15 cellular contexts compared by ENCODE assay signal in genomic region chr17:7304179-7304578, GRCh38. TPM values are rescaled to one million over a fixed set of nuclear protein-coding genes. Genes with fewer than 3 reads are reported as not detected.
A peak's percentile ranks its signal among the peaks of the same experiment; 100 is the strongest.
DNase-seq lines count a peak whose midpoint lies in the region; ATAC-seq and TF ChIP-seq lines count a peak whose summit lies in the region.
"Had no signal": no experiment of that assay in that cellular context is flagged by ENCODE, and none has a peak within 500 bp of the region (broad histone marks: within the 10 kb centered on the region; RNA-seq: fewer than 3 reads in every experiment).

No MANE protein-coding gene starts in this region.

- no peaks in the 10 kb centered on the region for H3K9me3 ChIP-seq in SK-N-SH

- H3K27me3 ChIP-seq in SK-N-SH (ENCODE audit: insufficient read depth), result no peaks in the 10 kb centered on the region

- peak overlapping the region; percentile 62 for H3K27ac Mint-ChIP-seq in activated naive CD4-positive, alpha-beta T cell treated with anti-CD3 and anti-CD28 coated beads, Interleukin-2, amount 50 U/mL, for 24 hours
- H3K27ac Mint-ChIP-seq in endothelial cell (ENCODE audit: unreplicated experiment), result peak overlapping the region; percentile 75

- no peaks in the 10 kb centered on the region for H3K9me2 ChIP-seq in SK-N-SH

- TF ChIP-seq CTCF in SK-N-SH (IDR thresholded peaks at IDR 0.05) (no peak), endothelial cell (IDR thresholded peaks at IDR 0.05; ENCODE audit: unreplicated experiment) (no peak)

- H3K9me3 Mint-ChIP-seq in activated naive CD4-positive, alpha-beta T cell treated with anti-CD3 and anti-CD28 coated beads, Interleukin-2, amount 50 U/mL, for 24 hours, result no peaks in the 10 kb centered on the region
- no peaks in the 10 kb centered on the region for H3K9me3 Mint-ChIP-seq in endothelial cell (ENCODE audit: unreplicated experiment)
- H3K9me3 Mint-ChIP-seq: CD4-positive, alpha-beta memory T cell had no signal

- POLR2A ChIA-PET in SK-N-SH (lab: Yijun Ruan, JAX), result no interaction called here

- H3K4me1 Mint-ChIP-seq in activated naive CD4-positive, alpha-beta T cell treated with anti-CD3 and anti-CD28 coated beads, Interleukin-2, amount 50 U/mL, for 24 hours, result peaks cover 2% of the 10 kb centered on the region
- H3K4me1 Mint-ChIP-seq in endothelial cell (ENCODE audit: unreplicated experiment), result peaks cover 18% of the 10 kb centered on the region

- peaks cover 1 to 2% of the 10 kb centered on the region in 2 experiments; a peak in 3 of 4 replicates for H3K4me1 ChIP-seq in SK-N-SH (ENCODE audit: control insufficient read depth in 1 of 2, insufficient read depth in 2 of 2, low read depth in 1 of 2, low read length in 1 of 2)

- TF ChIP-seq EP300 in SK-N-SH (IDR thresholded peaks at IDR 0.05; ENCODE audit: borderline replicate concordance in 1 of 2, low read depth in 1 of 2, low read length in 1 of 2), result no peak

- TF ChIP-seq RAD21 in SK-N-SH (IDR thresholded peaks at IDR 0.05; ENCODE audit: low read length), result no peak

- peaks cover 17% of the 10 kb centered on the region for H3F3A ChIP-seq in SK-N-SH (replicated peaks; ENCODE audit: insufficient read depth)

- ATAC-seq in SK-N-SH treated with all-trans-retinoic acid at 6 μM for 48 hours (no peak), HG03571 (IDR thresholded peaks at IDR 0.05; ENCODE audit: unreplicated experiment) (no peak)
- ATAC-seq: HCT116 had no signal

- H3K79me2 ChIP-seq in SK-N-SH (ENCODE audit: insufficient read depth), result peaks cover 17% of the 10 kb centered on the region

- peaks cover 6% of the 10 kb centered on the region for H3K36me3 Mint-ChIP-seq in activated naive CD4-positive, alpha-beta T cell treated with anti-CD3 and anti-CD28 coated beads, Interleukin-2, amount 50 U/mL, for 24 hours
- peaks cover 6% of the 10 kb centered on the region for H3K36me3 Mint-ChIP-seq in endothelial cell (ENCODE audit: low read depth, unreplicated experiment)

- 88% methylated on average over 7 of the region's 7 CpGs for WGBS in SK-N-SH (ENCODE audit: low lambda C conversion rate)

- H3K4me3 Mint-ChIP-seq in activated naive CD4-positive, alpha-beta T cell treated with anti-CD3 and anti-CD28 coated beads, Interleukin-2, amount 50 U/mL, for 24 hours, result no peak overlapping the region
- no peak overlapping the region for H3K4me3 Mint-ChIP-seq in endothelial cell (ENCODE audit: unreplicated experiment)

- no peak overlapping the region for H3K4me3 ChIP-seq in SK-N-SH (ENCODE audit: low read depth in 2 of 2, low read length in 1 of 2)
- H3K4me3 ChIP-seq: GM23248 had no signal

- DNase-seq in SK-N-SH (no peak), endothelial cell (ENCODE audit: low spot score) (no peak), superior temporal gyrus (ENCODE audit: extremely low spot score) (no peak), NCI-H82 (lab: John Stamatoyannopoulos, UW) (no peak)
- no peak for DNase-seq in activated naive CD4-positive, alpha-beta T cell (lab: John Stamatoyannopoulos, UW)
- DNase-seq: CD4-positive, alpha-beta memory T cell; DMS79 treated with DMSO at 0.1 percent for 48 hours; EL; GM23248 had no signal

- H3K27ac ChIP-seq in SK-N-SH (ENCODE audit: low read depth in 2 of 2, low read length in 1 of 2), result no peak overlapping the region
- H3K27ac ChIP-seq: 22Rv1, C4-2B, GM23248 had no signal

- H3K9ac ChIP-seq in SK-N-SH, result no peak overlapping the region
- H3K9ac ChIP-seq: GM23248 had no signal

- CTCF ChIA-PET in SK-N-SH (lab: Yijun Ruan, JAX), result interaction anchor here (1.1 to 3.6 kb wide), 2 partner anchors 23 to 259 kb away, joined by 3 to 14 read pairs; partner anchors contain the start of gene SLC2A4

- peaks cover 9% of the 10 kb centered on the region for H4K20me1 ChIP-seq in SK-N-SH (ENCODE audit: insufficient read depth)

- H2AFZ ChIP-seq in SK-N-SH (ENCODE audit: low read depth), result no peak overlapping the region
- H2AFZ ChIP-seq: GM23248 had no signal

- H3K27me3 Mint-ChIP-seq in activated naive CD4-positive, alpha-beta T cell treated with anti-CD3 and anti-CD28 coated beads, Interleukin-2, amount 50 U/mL, for 24 hours, result no peaks in the 10 kb centered on the region
- H3K27me3 Mint-ChIP-seq in endothelial cell (ENCODE audit: unreplicated experiment), result peaks cover 15% of the 10 kb centered on the region

- H3K4me2 ChIP-seq in SK-N-SH, result no peak overlapping the region

- H3K36me3 ChIP-seq in SK-N-SH (replicated peaks in 1 of 2; ENCODE audit: control insufficient read depth in 1 of 2, insufficient read depth in 2 of 2, low read length in 1 of 2), result peaks cover 0 to 1% of the 10 kb centered on the region in 2 experiments

TF ChIP-seq in SK-N-SH treated with all-trans-retinoic acid at 6 μM for 48 hours, 23 proteins besides CTCF, POLR2A, EP300 and RAD21:
- TF ChIP-seq ZC3H10 (CRISPR knock-in tag; IDR thresholded peaks at IDR 0.05), result no peak
- peak; percentile 77; the same call in 1 of the 2 replicates for TF ChIP-seq ZNF8 (CRISPR knock-in tag; IDR thresholded peaks at IDR 0.05)

TF ChIP-seq in SK-N-SH, 30 proteins besides CTCF, POLR2A, EP300 and RAD21:
- TF ChIP-seq RCOR1 (IDR thresholded peaks at IDR 0.05; ENCODE audit: low read length), result no peak
TF ChIP-seq in SK-N-SH: peak in this region for 0.

RNA-seq across cellular contexts. Expression of gene EIF5A, which starts 3.2 kb away (rescaled TPM):
- polyA plus RNA-seq in SK-N-SH (2012; rRNA removed), result 711 and 971 TPM in 2 replicates
- polyA plus RNA-seq in SK-N-SH (2012; cell fraction: cytosol; rRNA removed), result 580 and 792 TPM in 2 replicates
- polyA plus RNA-seq in SK-N-SH (2012; cell fraction: nucleus; rRNA removed), result 284 and 445 TPM in 2 replicates
- total RNA-seq in endothelial cell (ENCODE audit: unreplicated experiment), result 362 TPM

RNA-seq across cellular contexts. Expression of gene YBX2, which starts 9.7 kb away (rescaled TPM):
- 0.36 and 0.54 TPM in 2 replicates for polyA plus RNA-seq in SK-N-SH (2012; rRNA removed)
- 0.31 and 0.41 TPM in 2 replicates for polyA plus RNA-seq in SK-N-SH (2012; cell fraction: cytosol; rRNA removed)
- 1.9 and 2.0 TPM in 2 replicates for polyA plus RNA-seq in SK-N-SH (2012; cell fraction: nucleus; rRNA removed)
- total RNA-seq in endothelial cell (ENCODE audit: unreplicated experiment), result 14.6 TPM
- polyA plus RNA-seq: CD4-positive, alpha-beta memory T cell; GM23248 had no signal

RNA-seq across cellular contexts. Expression of gene GPS2, which starts 11.0 kb away (rescaled TPM):
- polyA plus RNA-seq in SK-N-SH (2012; rRNA removed), result 67.0 and 102 TPM in 2 replicates
- polyA plus RNA-seq in SK-N-SH (2012; cell fraction: cytosol; rRNA removed), result 75.9 and 78.5 TPM in 2 replicates
- 216 and 229 TPM in 2 replicates for polyA plus RNA-seq in SK-N-SH (2012; cell fraction: nucleus; rRNA removed)
- 56.8 TPM for total RNA-seq in endothelial cell (ENCODE audit: unreplicated experiment)

RNA-seq across cellular contexts. Expression of gene SLC2A4, which starts 22.7 kb away (rescaled TPM):
- 0.44 and 0.54 TPM in 2 replicates for polyA plus RNA-seq in SK-N-SH (2012; rRNA removed)
- 0.14 and 0.24 TPM in 2 replicates for polyA plus RNA-seq in SK-N-SH (2012; cell fraction: cytosol; rRNA removed)
- 0.83 and 1.3 TPM in 2 replicates for polyA plus RNA-seq in SK-N-SH (2012; cell fraction: nucleus; rRNA removed)
- 2.2 TPM for total RNA-seq in endothelial cell (ENCODE audit: unreplicated experiment)
- total RNA-seq: CD4-positive, alpha-beta memory T cell; GM23248 had no signal
- polyA plus RNA-seq: CD4-positive, alpha-beta memory T cell had no signal

RNA-seq across cellular contexts. Expression of gene NEURL4, which starts 25.0 kb away (rescaled TPM):
- 20.7 and 22.1 TPM in 2 replicates for polyA plus RNA-seq in SK-N-SH (2012; rRNA removed)
- 4.9 and 7.6 TPM in 2 replicates for polyA plus RNA-seq in SK-N-SH (2012; cell fraction: cytosol; rRNA removed)
- polyA plus RNA-seq in SK-N-SH (2012; cell fraction: nucleus; rRNA removed), result 156 and 173 TPM in 2 replicates
- total RNA-seq in endothelial cell (ENCODE audit: unreplicated experiment), result 55.7 TPM
